18 cellular contexts compared by ENCODE assay signal in genomic region chr2:66667288-66667780, GRCh38.
DNase-seq lines count a peak whose midpoint lies in the region; ATAC-seq, FAIRE-seq and TF ChIP-seq lines count a peak whose summit lies in the region.
"Had no signal": no experiment of that assay in that cellular context is flagged by ENCODE, and none has a peak within 500 bp of the region (broad histone marks: within the 10 kb centered on the region; RNA-seq: fewer than 3 reads in every experiment).

No MANE protein-coding gene starts in this region.

- H3K9ac ChIP-seq in H1 (replicated peaks in 1 of 4; ENCODE audit: extremely low read depth in 1 of 4, low read depth in 3 of 4, low read length in 3 of 4), result no peak overlapping the region
- H3K9ac ChIP-seq: BLaER1, GM23248 had no signal

- H3K27me3 ChIP-seq in HAP-1 (ENCODE audit: low read depth), result no peaks in the 10 kb centered on the region; the same call in 1 of the 2 replicates
- no peaks in the 10 kb centered on the region for H3K27me3 ChIP-seq in H1 (replicated peaks in 1 of 4; ENCODE audit: control insufficient read depth in 3 of 4, extremely low read depth in 1 of 4, insufficient read depth in 3 of 4, low read length in 3 of 4)
- H3K27me3 ChIP-seq: BLaER1 had no signal

- no peaks in the 10 kb centered on the region for H3K79me2 ChIP-seq in H1 (ENCODE audit: control insufficient read depth in 1 of 2, insufficient read depth in 2 of 2, low read length in 2 of 2)

- H3K4me3 ChIP-seq in HAP-1 (no peak overlapping the region), H1 (ENCODE audit: extremely low read depth in 1 of 4, insufficient read depth in 2 of 4, low read depth in 3 of 4, low read length in 4 of 4) (no peak overlapping the region)
- H3K4me3 ChIP-seq: BLaER1, GM23248 had no signal

- H2BK20ac ChIP-seq in H1 (ENCODE audit: low read length), result no peak overlapping the region

- ATAC-seq in GM21390 (IDR thresholded peaks at IDR 0.05; ENCODE audit: unreplicated experiment), result no peak

- TF ChIP-seq CTCF in H1 (IDR thresholded peaks at IDR 0.05; ENCODE audit: control extremely low read depth in 1 of 3, insufficient read depth in 1 of 3, low read depth in 1 of 3, low read length in 3 of 3) (no peak), nephron progenitor cell (IDR thresholded peaks at IDR 0.05) (no peak)

- peak overlapping the region; percentile 68 for H3K27ac Mint-ChIP-seq in nephron progenitor cell
- H3K27ac Mint-ChIP-seq: CD8-positive, alpha-beta memory T cell; HFFc6 had no signal

- peaks cover 10% of the 10 kb centered on the region for H3K9me3 Mint-ChIP-seq in nephron progenitor cell
- H3K9me3 Mint-ChIP-seq: HFFc6 had no signal

- H3K27me3 Mint-ChIP-seq in nephron progenitor cell (ENCODE audit: low read depth, poor library complexity), result no peaks in the 10 kb centered on the region
- H3K27me3 Mint-ChIP-seq: CD8-positive, alpha-beta memory T cell had no signal

- H3K14ac ChIP-seq in H1 (ENCODE audit: insufficient read length), result no peak overlapping the region

- no peak overlapping the region for H4K91ac ChIP-seq in H1 (replicated peaks; ENCODE audit: insufficient read length, low read length)

- no peaks in the 10 kb centered on the region for H4K20me1 ChIP-seq in H1 (replicated peaks in 1 of 2; ENCODE audit: control insufficient read depth in 1 of 2, insufficient read depth in 2 of 2, low read length in 2 of 2)
- H4K20me1 ChIP-seq: BLaER1 had no signal

- no peaks in the 10 kb centered on the region for H3K36me3 Mint-ChIP-seq in nephron progenitor cell (ENCODE audit: low read depth)
- H3K36me3 Mint-ChIP-seq: CD8-positive, alpha-beta memory T cell had no signal

- no peaks in the 10 kb centered on the region; the same call in 1 of the 2 replicates for H3K23me2 ChIP-seq in H1 (ENCODE audit: low read depth, low read length)

- H3K4me1 Mint-ChIP-seq in nephron progenitor cell, result peaks cover 76% of the 10 kb centered on the region
- H3K4me1 Mint-ChIP-seq: CD8-positive, alpha-beta memory T cell had no signal

- H3K4ac ChIP-seq in H1 (replicated peaks; ENCODE audit: insufficient read length, low read depth, low read length), result no peak overlapping the region

- H3K4me1 ChIP-seq in HAP-1 (peaks cover 13% of the 10 kb centered on the region), H1 (replicated peaks in 1 of 4; ENCODE audit: control insufficient read depth in 3 of 4, insufficient read depth in 4 of 4, low read length in 3 of 4) (peaks cover 0 to 8% (median 4%) of the 10 kb centered on the region in 4 experiments; a peak in 4 of 7 replicates)

- no peak overlapping the region for H2BK120ac ChIP-seq in H1 (replicated peaks; ENCODE audit: low read depth, low read length)

- no peak overlapping the region for H3K4me3 Mint-ChIP-seq in nephron progenitor cell
- H3K4me3 Mint-ChIP-seq: CD8-positive, alpha-beta memory T cell; HFFc6 had no signal

- H2AFZ ChIP-seq in H1 (ENCODE audit: low read length), result no peak overlapping the region
- H2AFZ ChIP-seq: GM23248 had no signal

- H3K27ac ChIP-seq in H1 (ENCODE audit: low read depth, low read length), result no peak overlapping the region
- H3K27ac ChIP-seq: BLaER1, GM23248, HL-60 had no signal

- no peak overlapping the region for H2BK12ac ChIP-seq in H1 (ENCODE audit: low read depth, low read length)

- TF ChIP-seq EP300 in H1 (IDR thresholded peaks at IDR 0.05; ENCODE audit: borderline replicate concordance in 1 of 2, low read depth in 2 of 2, low read length in 2 of 2), result no peak

- TF ChIP-seq POLR2A in H1 (IDR thresholded peaks at IDR 0.05; ENCODE audit: control extremely low read depth in 1 of 2, low read depth in 2 of 2, low read length in 2 of 2), result no peak

- H3K56ac ChIP-seq in H1 (replicated peaks; ENCODE audit: insufficient read length, low read depth, low read length), result no peak overlapping the region

- H2BK5ac ChIP-seq in H1 (ENCODE audit: low read depth, low read length), result no peak overlapping the region

- H3K36me3 ChIP-seq in HAP-1 (replicated peaks), result no peaks in the 10 kb centered on the region
- H3K36me3 ChIP-seq in H1 (ENCODE audit: control insufficient read depth in 2 of 4, insufficient read depth in 4 of 4, low read length in 3 of 4), result no peaks in the 10 kb centered on the region
- H3K36me3 ChIP-seq: BLaER1 had no signal

- H3K9me3 ChIP-seq in HAP-1, result no peaks in the 10 kb centered on the region
- no peaks in the 10 kb centered on the region for H3K9me3 ChIP-seq in H1 (ENCODE audit: insufficient read depth in 2 of 2, low read depth in 1 of 2, low read length in 1 of 2)
- H3K9me3 ChIP-seq: BLaER1 had no signal

- no peak overlapping the region for H4K5ac ChIP-seq in H1 (ENCODE audit: insufficient read length, low read depth, low read length)

- H3K18ac ChIP-seq in H1 (ENCODE audit: extremely low read depth, low read length), result no peak overlapping the region

- H2BK15ac ChIP-seq in H1 (ENCODE audit: low read length), result no peak overlapping the region

- POLR2A ChIA-PET in H1 (lab: Charles Lee; ENCODE audit: partially characterized antibody), result no interaction called here

- in situ Hi-C loops in HAP-1 (cut with MboI; ENCODE audit: low sequenced_read_pairs), result no loop called here

- no peaks in the 10 kb centered on the region for H3K79me1 ChIP-seq in H1 (ENCODE audit: low read depth, low read length)

- FAIRE-seq in H1 (lab: Jason Lieb, UNC), result peak; percentile 45
- FAIRE-seq: GM18507 had no signal

- DNase-seq in CMK (ENCODE audit: low read depth), result peak; percentile 4
- DNase-seq in HAP-1 (ENCODE audit: low spot score in 2 of 2), result peak; percentile 63 to 94
- DNase-seq in H1 (ENCODE audit: low read depth in 1 of 2, low spot score in 2 of 2), result no peak
- DNase-seq in nephron progenitor cell, result no peak
- no peak for DNase-seq in activated naive CD4-positive, alpha-beta T cell treated with anti-CD3 and anti-CD28 coated beads, Interleukin-2, amount 50 U/mL, for 16 hours
- no peak for DNase-seq in NCI-H1417 treated with DMSO at 0.1 percent for 48 hours (lab: John Stamatoyannopoulos, UW)
- DNase-seq: 8988T; AML-193; Calu3; CD8-positive, alpha-beta memory T cell; DMS 273 treated with DMSO at 0.1 percent for 48 hours; GM23248; HCEC 1CT; HFFc6 had no signal

- H4K8ac ChIP-seq in H1 (ENCODE audit: extremely low read depth, insufficient read depth, low read length), result no peak overlapping the region

- no peak overlapping the region for H2AK5ac ChIP-seq in H1 (ENCODE audit: low read depth, low read length)

- WGBS in H1 (ENCODE audit: extremely low coverage in 1 of 2, insufficient coverage in 1 of 2, insufficient read length in 1 of 2, insufficient replicate concordance in 2 of 2, low coverage in 1 of 2, low lambda C conversion rate in 2 of 2, missing lambda C conversion rate in 1 of 2), 2 experiments, result 87% methylated on average over 5 of the region's 5 CpGs; no CpG with 5 or more reads in 1 of the 2 experiments

- H3K4me2 ChIP-seq in H1 (ENCODE audit: insufficient read depth in 1 of 2, low read depth in 2 of 2, low read length in 2 of 2), result no peak overlapping the region
- H3K4me2 ChIP-seq: BLaER1 had no signal

- no peak for TF ChIP-seq RAD21 in H1 (IDR thresholded peaks at IDR 0.05 in 1 of 2, conservative IDR thresholded peaks at IDR 0.05 in 1 of 2; ENCODE audit: low read depth in 2 of 2, low read length in 2 of 2)

- CTCF ChIA-PET in H1 (lab: Charles Lee; ENCODE audit: partially characterized antibody), result no interaction called here

- H3K23ac ChIP-seq in H1 (ENCODE audit: insufficient read length), result no peak overlapping the region

TF ChIP-seq in H1, 55 proteins besides CTCF, POLR2A, EP300 and RAD21:
- TF ChIP-seq JUN (IDR thresholded peaks at IDR 0.05; ENCODE audit: low read depth, low read length) (no peak), RXRA (IDR thresholded peaks at IDR 0.05; ENCODE audit: insufficient read depth, low read depth, low read length) (no peak), CBX8 (IDR thresholded peaks at IDR 0.05; ENCODE audit: borderline replicate concordance, low read depth, low read length) (no peak), ASH2L (IDR thresholded peaks at IDR 0.05; ENCODE audit: low read length) (no peak), SP2 (IDR thresholded peaks at IDR 0.05; ENCODE audit: low read length) (no peak), EZH2 (IDR thresholded peaks at IDR 0.05; ENCODE audit: low read depth, low read length, severe bottlenecking) (no peak), KDM5A (IDR thresholded peaks at IDR 0.05; ENCODE audit: low read length) (no peak)
TF ChIP-seq in H1: peak in this region for 0.

Comparison
In these comparisons a context has a peak if more than half of its experiments do, and no peak if none do; other contexts are left out.
1. DNase-seq: peak in CMK (single experiment) and HAP-1 (2 of 2); none in H1 (0 of 2), nephron progenitor cell (single experiment), activated naive CD4-positive, alpha-beta T cell treated with anti-CD3 and anti-CD28 coated beads, Interleukin-2, amount 50 U/mL, for 16 hours (single experiment) and NCI-H1417 treated with DMSO at 0.1 percent for 48 hours (single experiment).